Comparison of ENCODE assay signal across 8 cellular contexts in the genomic region with DNA sequence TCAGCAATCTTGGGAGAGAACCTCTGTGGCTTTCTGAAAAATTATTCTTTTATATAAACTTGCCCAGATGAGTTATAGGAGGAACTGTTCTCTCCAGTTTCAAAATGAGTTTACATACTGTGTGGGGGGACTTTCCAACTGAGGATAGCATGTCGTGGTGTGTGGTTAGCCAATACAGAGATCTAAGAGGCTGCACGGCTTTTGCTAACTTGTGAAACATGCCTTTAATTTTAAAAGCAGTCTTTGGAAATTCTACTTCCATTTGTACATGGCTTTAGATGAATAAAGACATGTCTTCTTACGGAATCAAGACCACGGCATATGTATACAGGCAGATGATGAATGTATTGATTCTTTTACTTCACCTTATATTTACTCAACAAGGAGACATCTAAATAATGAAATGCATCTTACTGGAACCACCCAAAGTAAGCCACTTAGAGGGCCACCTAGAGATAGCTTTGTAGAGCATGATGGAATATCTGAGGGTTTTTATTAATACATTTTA. TPM values are rescaled to one million over a fixed set of nuclear protein-coding genes. Genes with fewer than 3 reads are reported as not detected.
A peak's percentile ranks its signal among the peaks of the same experiment; 100 is the strongest.
DNase-seq lines count a peak whose midpoint lies in the region; ATAC-seq lines count a peak whose summit lies in the region.

No MANE protein-coding gene starts in this region.

- CTCF ChIA-PET in CD4-positive, alpha-beta memory T cell (lab: Charles Lee; ENCODE audit: partially characterized antibody), result interaction anchor here (0.7 to 1.5 kb wide), 3 partner anchors 13 to 331 kb away, joined by 3 to 5 read pairs (median 3); no protein-coding TSS in a partner anchor
- CTCF ChIA-PET in activated naive CD4-positive, alpha-beta T cell treated with anti-CD3 and anti-CD28 coated beads for 36 hours (lab: Charles Lee), result interaction anchor here (1.1 kb wide), 1 partner anchor 14 kb away, joined by 3 read pairs; no protein-coding TSS in a partner anchor

- ATAC-seq in GM21423 (IDR thresholded peaks at IDR 0.05; ENCODE audit: unreplicated experiment), result peak; percentile 84

- peak; percentile 68 to 86 (median 69) for DNase-seq in CD4-positive, alpha-beta memory T cell
- DNase-seq in activated naive CD4-positive, alpha-beta T cell treated with anti-CD3 and anti-CD28 coated beads for 36 hours, result peak; percentile 83
- DNase-seq in head of caudate nucleus, result no peak
- DNase-seq in NCI-H2029 (lab: John Stamatoyannopoulos, UW), result no peak
- no peak for DNase-seq in amygdala (lab: John Stamatoyannopoulos, UW)

- H3K4me3 Mint-ChIP-seq in CD4-positive, alpha-beta memory T cell, result peak overlapping the region; percentile 18 to 77 (median 64)
- H3K4me3 Mint-ChIP-seq in IgD-negative memory B cell, result peak overlapping the region; percentile 59 to 90 (median 79)
- H3K4me3 Mint-ChIP-seq in activated naive CD4-positive, alpha-beta T cell treated with anti-CD3 and anti-CD28 coated beads for 36 hours, result peak overlapping the region; percentile 36

- H3K9me3 ChIP-seq in CD4-positive, alpha-beta memory T cell (ENCODE audit: control insufficient read depth in 1 of 2, low read length in 2 of 2), result no peaks in the 10 kb centered on the region

- no peak overlapping the region for H3K4me3 ChIP-seq in CD4-positive, alpha-beta memory T cell (ENCODE audit: low read length in 2 of 2)
- H3K4me3 ChIP-seq in skin epidermis, result no peak overlapping the region

- H3K36me3 Mint-ChIP-seq in CD4-positive, alpha-beta memory T cell, result no peaks in the 10 kb centered on the region
- H3K36me3 Mint-ChIP-seq in IgD-negative memory B cell, result no peaks in the 10 kb centered on the region
- H3K36me3 Mint-ChIP-seq in activated naive CD4-positive, alpha-beta T cell treated with anti-CD3 and anti-CD28 coated beads for 36 hours (ENCODE audit: low read depth), result peaks cover 8% of the 10 kb centered on the region

- H3K27ac Mint-ChIP-seq in CD4-positive, alpha-beta memory T cell, result peak overlapping the region; percentile 73 to 96 (median 92)
- peak overlapping the region; percentile 92 to 100 (median 98) for H3K27ac Mint-ChIP-seq in IgD-negative memory B cell
- peak overlapping the region; percentile 88 for H3K27ac Mint-ChIP-seq in activated naive CD4-positive, alpha-beta T cell treated with anti-CD3 and anti-CD28 coated beads for 36 hours

- H3K4me1 Mint-ChIP-seq in CD4-positive, alpha-beta memory T cell, result peaks cover 27 to 73% (median 47%) of the 10 kb centered on the region in 4 donors
- peaks cover 56 to 69% (median 62%) of the 10 kb centered on the region in 3 donors for H3K4me1 Mint-ChIP-seq in IgD-negative memory B cell
- peaks cover 76% of the 10 kb centered on the region for H3K4me1 Mint-ChIP-seq in activated naive CD4-positive, alpha-beta T cell treated with anti-CD3 and anti-CD28 coated beads for 36 hours (ENCODE audit: low read depth)

- no peaks in the 10 kb centered on the region for H3K27me3 ChIP-seq in CD4-positive, alpha-beta memory T cell (ENCODE audit: insufficient read depth, low read length)

- H3K4me1 ChIP-seq in CD4-positive, alpha-beta memory T cell (ENCODE audit: insufficient read depth, low read length), result peaks cover 33% of the 10 kb centered on the region

- POLR2A ChIA-PET in CD4-positive, alpha-beta memory T cell (lab: Charles Lee; ENCODE audit: partially characterized antibody), result interaction anchor here (1.0 kb wide), 1 partner anchor 11 kb away, joined by 3 read pairs; no protein-coding TSS in a partner anchor

- H3K9me3 Mint-ChIP-seq in CD4-positive, alpha-beta memory T cell, result no peaks in the 10 kb centered on the region
- H3K9me3 Mint-ChIP-seq in IgD-negative memory B cell, result no peaks in the 10 kb centered on the region
- H3K9me3 Mint-ChIP-seq in activated naive CD4-positive, alpha-beta T cell treated with anti-CD3 and anti-CD28 coated beads for 36 hours, result no peaks in the 10 kb centered on the region

- peak overlapping the region; percentile 28 for H3K27ac ChIP-seq in CD4-positive, alpha-beta memory T cell (ENCODE audit: low read depth, low read length)
- H3K27ac ChIP-seq in skin epidermis, result peak overlapping the region in 14 of 21 experiments; percentile 8 to 83 (median 46)

- H3K27me3 Mint-ChIP-seq in CD4-positive, alpha-beta memory T cell, result no peaks in the 10 kb centered on the region
- no peaks in the 10 kb centered on the region for H3K27me3 Mint-ChIP-seq in IgD-negative memory B cell
- no peaks in the 10 kb centered on the region for H3K27me3 Mint-ChIP-seq in activated naive CD4-positive, alpha-beta T cell treated with anti-CD3 and anti-CD28 coated beads for 36 hours (ENCODE audit: low read depth)

- intact Hi-C loops in CD4-positive, alpha-beta memory T cell (cut with micrococcal nuclease), result loop anchor here (1.0 to 2.0 kb wide), 2 partner anchors 41 to 86 kb away; no protein-coding TSS in a partner anchor
- intact Hi-C loops in activated naive CD4-positive, alpha-beta T cell treated with anti-CD3 and anti-CD28 coated beads for 36 hours (cut with micrococcal nuclease), result loop anchor here (1.0 to 5.0 kb wide), 6 partner anchors 8 to 338 kb away; no protein-coding TSS in a partner anchor
- intact Hi-C loops in head of caudate nucleus (cut with DNase I), result no loop called here

- no peaks in the 10 kb centered on the region for H3K36me3 ChIP-seq in CD4-positive, alpha-beta memory T cell (ENCODE audit: insufficient read depth, low read length)

RNA-seq across cellular contexts. Expression of gene HIVEP1, which starts 39.8 kb away (rescaled TPM):
- 10 to 100 TPM; 16.6 to 17.6 TPM for total RNA-seq in CD4-positive, alpha-beta memory T cell
- polyA plus RNA-seq in CD4-positive, alpha-beta memory T cell, result 1 to 10 TPM in 1 of 2 donors, under 1 TPM in 1; 0.47 to 7.2 TPM
- polyA plus RNA-seq in IgD-negative memory B cell, result 14.7 TPM
- total RNA-seq in activated naive CD4-positive, alpha-beta T cell treated with anti-CD3 and anti-CD28 coated beads for 36 hours, result 10 to 100 TPM; 43.6 to 47.9 TPM

Comparison
In these comparisons a context has a peak if more than half of its experiments do, and no peak if none do; other contexts are left out.
1. DNase-seq: peak in CD4-positive, alpha-beta memory T cell (5 of 5) and activated naive CD4-positive, alpha-beta T cell treated with anti-CD3 and anti-CD28 coated beads for 36 hours (single experiment); none in head of caudate nucleus (0 of 42), NCI-H2029 (single experiment) and amygdala (0 of 56).
2. Peak in every context shown above with its lines, with median percentiles within 50 percentile points of each other: H3K27ac Mint-ChIP-seq and H3K4me3 Mint-ChIP-seq.